8 cellular contexts compared by ENCODE assay signal in genomic region chr10:122468923-122469781, GRCh38. TPM values are rescaled to one million over a fixed set of nuclear protein-coding genes. Genes with fewer than 3 reads are reported as not detected.
DNase-seq lines count a peak whose midpoint lies in the region; ATAC-seq and TF ChIP-seq lines count a peak whose summit lies in the region.

No MANE protein-coding gene starts in this region.

- DNase-seq in EL (peak; percentile 97), RKO (ENCODE audit: low spot score) (peak; percentile 86), fibroblast of the conjunctiva (ENCODE audit: low read depth) (peak; percentile 94), renal cortical epithelial cell (ENCODE audit: low read depth) (peak; percentile 98), GM20000 (ENCODE audit: low spot score) (no peak), progenitor cell of endocrine pancreas (ENCODE audit: low spot score, unreplicated experiment) (no peak)
- no peak for DNase-seq in activated T-cell treated with anti-CD3 and anti-CD28 coated beads, Interleukin-2, amount 50 U/mL, for 4 hours

- no peaks in the 10 kb centered on the region for H3K36me3 Mint-ChIP-seq in activated T-cell treated with anti-CD3 and anti-CD28 coated beads, Interleukin-2, amount 50 U/mL, for 4 hours (ENCODE audit: insufficient read depth)
- no peaks in the 10 kb centered on the region for H3K36me3 Mint-ChIP-seq in progenitor cell of endocrine pancreas (ENCODE audit: insufficient read depth)

- no peak overlapping the region for H3K27ac Mint-ChIP-seq in progenitor cell of endocrine pancreas

- peaks cover 14% of the 10 kb centered on the region for H3K27me3 Mint-ChIP-seq in activated T-cell treated with anti-CD3 and anti-CD28 coated beads, Interleukin-2, amount 50 U/mL, for 4 hours (ENCODE audit: low read depth)
- peaks cover 70% of the 10 kb centered on the region for H3K27me3 Mint-ChIP-seq in progenitor cell of endocrine pancreas

- peaks cover under 1% of the 10 kb centered on the region for H3K4me1 Mint-ChIP-seq in activated T-cell treated with anti-CD3 and anti-CD28 coated beads, Interleukin-2, amount 50 U/mL, for 4 hours (ENCODE audit: low read depth)
- no peaks in the 10 kb centered on the region for H3K4me1 Mint-ChIP-seq in progenitor cell of endocrine pancreas (ENCODE audit: low read depth)

- no peak for ATAC-seq in HG02938 (IDR thresholded peaks at IDR 0.05; ENCODE audit: unreplicated experiment)
- no peak for ATAC-seq in activated T-cell treated with anti-CD3 and anti-CD28 coated beads, Interleukin-2, amount 50 U/mL, for 4 hours

- TF ChIP-seq CTCF in GM20000 (IDR thresholded peaks at IDR 0.05; ENCODE audit: extremely low read depth, missing control alignments) (no peak), progenitor cell of endocrine pancreas (IDR thresholded peaks at IDR 0.05; ENCODE audit: unreplicated experiment) (no peak)

- no peaks in the 10 kb centered on the region for H3K9me3 Mint-ChIP-seq in activated T-cell treated with anti-CD3 and anti-CD28 coated beads, Interleukin-2, amount 50 U/mL, for 4 hours
- H3K9me3 Mint-ChIP-seq in progenitor cell of endocrine pancreas (ENCODE audit: low read depth) = no peaks in the 10 kb centered on the region

- H3K4me3 Mint-ChIP-seq in activated T-cell treated with anti-CD3 and anti-CD28 coated beads, Interleukin-2, amount 50 U/mL, for 4 hours = no peak overlapping the region
- H3K4me3 Mint-ChIP-seq in progenitor cell of endocrine pancreas (ENCODE audit: low read depth) = no peak overlapping the region

RNA-seq across cellular contexts. Expression of gene HTRA1, which starts 7.8 kb away (rescaled TPM):
- total RNA-seq in renal cortical epithelial cell (11.5 and 27.9 TPM in 2 replicates), progenitor cell of endocrine pancreas (3.5 and 6.3 TPM in 2 replicates)
- under 1 TPM; 0.13 to 0.41 (median 0.26) TPM for total RNA-seq in activated T-cell treated with anti-CD3 and anti-CD28 coated beads, Interleukin-2, amount 50 U/mL, for 4 hours

RNA-seq across cellular contexts. Expression of gene ARMS2, which starts 14.7 kb away (rescaled TPM):
- not detected in 2 replicates for total RNA-seq in renal cortical epithelial cell
- not detected for total RNA-seq in activated T-cell treated with anti-CD3 and anti-CD28 coated beads, Interleukin-2, amount 50 U/mL, for 4 hours
- not detected in 2 replicates for total RNA-seq in progenitor cell of endocrine pancreas

Comparison
In these comparisons a context has a peak if more than half of its experiments do, and no peak if none do; other contexts are left out.
1. DNase-seq: peak in EL (single experiment), RKO (single experiment), fibroblast of the conjunctiva (single experiment) and renal cortical epithelial cell (single experiment); none in GM20000 (single experiment), activated T-cell treated with anti-CD3 and anti-CD28 coated beads, Interleukin-2, amount 50 U/mL, for 4 hours (single experiment) and progenitor cell of endocrine pancreas (single experiment).